8 cellular contexts compared by ENCODE assay signal in genomic region chr14:31420319-31421081, GRCh38. TPM values are rescaled to one million over a fixed set of nuclear protein-coding genes. Genes with fewer than 3 reads are reported as not detected.
A peak's percentile ranks its signal among the peaks of the same experiment; 100 is the strongest.
DNase-seq lines count a peak whose midpoint lies in the region; ATAC-seq, FAIRE-seq and TF ChIP-seq lines count a peak whose summit lies in the region.

Gene HEATR5A, minus strand, starts transcription at chr14:31420550. Its CDS starts 17,575 bp downstream, at chr14:31402975.

- H4K8ac ChIP-seq in H1 (ENCODE audit: extremely low read depth, insufficient read depth, low read length) (peak within 1 kb of the TSS; percentile 91), mesenchymal stem cell (ENCODE audit: low read length) (peak within 1 kb of the TSS; percentile 98)

- H2BK12ac ChIP-seq in H1 (ENCODE audit: low read depth, low read length) (0 out of 2 replicates have a peak within 1 kb of the TSS, but pooled peaks have one; percentile 60), mesenchymal stem cell (ENCODE audit: low read length in 2 of 2) (peak within 1 kb of the TSS in 1 of 2 experiments; percentile 86)

- H3K9ac ChIP-seq in H1 (replicated peaks in 1 of 4; ENCODE audit: extremely low read depth in 1 of 4, low read depth in 3 of 4, low read length in 3 of 4): peak within 1 kb of the TSS; percentile 58 to 86 (median 70)
- peak within 1 kb of the TSS; percentile 100 for H3K9ac ChIP-seq in mesenchymal stem cell (ENCODE audit: low read length)

- no peak within 1 kb of the TSS for H2BK120ac ChIP-seq in H1 (replicated peaks; ENCODE audit: low read depth, low read length)
- no peak within 1 kb of the TSS for H2BK120ac ChIP-seq in mesenchymal stem cell (ENCODE audit: low read depth, low read length)

- H3K9me3 ChIP-seq in H1 (ENCODE audit: insufficient read depth in 2 of 2, low read depth in 1 of 2, low read length in 1 of 2) (no peaks in the 10 kb centered on the region), mesenchymal stem cell (ENCODE audit: control insufficient read depth, low read length) (no peaks in the 10 kb centered on the region)

- H3K79me1 ChIP-seq in H1 (ENCODE audit: low read depth, low read length) (no peaks in the 10 kb centered on the region), mesenchymal stem cell (replicated peaks; ENCODE audit: low read length, poor library complexity, severe bottlenecking) (peaks cover 7% of the 10 kb centered on the region)

- POLR2A ChIA-PET in H1 (lab: Charles Lee; ENCODE audit: partially characterized antibody): interaction anchor here (0.7 to 2.0 kb wide), 11 partner anchors 9 to 1053 kb away, joined by 3 to 8 read pairs (median 4); partner anchors contain the start of genes ARHGAP5 and DTD2

- no peak for TF ChIP-seq RAD21 in H1 (IDR thresholded peaks at IDR 0.05 in 1 of 2, conservative IDR thresholded peaks at IDR 0.05 in 1 of 2; ENCODE audit: low read depth in 2 of 2, low read length in 2 of 2)

- H2BK5ac ChIP-seq in H1 (ENCODE audit: low read depth, low read length) (peak within 1 kb of the TSS; percentile 68), mesenchymal stem cell (ENCODE audit: low read depth, low read length, poor library complexity, severe bottlenecking) (no peak within 1 kb of the TSS)

- H3K14ac ChIP-seq in H1 (ENCODE audit: insufficient read length) (no peak within 1 kb of the TSS), mesenchymal stem cell (ENCODE audit: low read length in 2 of 2) (peak within 1 kb of the TSS in 1 of 2 experiments; percentile 97)

- H4K91ac ChIP-seq in H1 (replicated peaks; ENCODE audit: insufficient read length, low read length): no peak within 1 kb of the TSS
- peak within 1 kb of the TSS; percentile 1 for H4K91ac ChIP-seq in mesenchymal stem cell (ENCODE audit: low read length)

- peak; percentile 95 to 98 for TF ChIP-seq POLR2A in H1 (IDR thresholded peaks at IDR 0.05; ENCODE audit: control extremely low read depth in 1 of 2, low read depth in 2 of 2, low read length in 2 of 2)

- H4K5ac ChIP-seq in H1 (ENCODE audit: insufficient read length, low read depth, low read length): peak within 1 kb of the TSS; percentile 55

- H3K4me2 ChIP-seq in H1 (ENCODE audit: insufficient read depth in 1 of 2, low read depth in 2 of 2, low read length in 2 of 2) (peak within 1 kb of the TSS; percentile 58 to 67), mesenchymal stem cell (ENCODE audit: low read length, poor library complexity, severe bottlenecking) (peak within 1 kb of the TSS; percentile 87)

- H3K23ac ChIP-seq in H1 (ENCODE audit: insufficient read length) (no peak within 1 kb of the TSS), mesenchymal stem cell (ENCODE audit: low read length in 2 of 2) (peak within 1 kb of the TSS in 1 of 2 experiments; percentile 100)

- no peak within 1 kb of the TSS for H2BK15ac ChIP-seq in H1 (ENCODE audit: low read length)
- peak within 1 kb of the TSS; percentile 70 for H2BK15ac ChIP-seq in mesenchymal stem cell (ENCODE audit: low read depth, poor library complexity, severe bottlenecking)

- no peak for TF ChIP-seq EP300 in H1 (IDR thresholded peaks at IDR 0.05; ENCODE audit: borderline replicate concordance in 1 of 2, low read depth in 2 of 2, low read length in 2 of 2)

- CTCF ChIA-PET in H1 (lab: Charles Lee; ENCODE audit: partially characterized antibody): interaction anchor here (0.8 to 3.1 kb wide), 2 partner anchors 14 to 29 kb away, joined by 3 to 14 read pairs; no protein-coding TSS in a partner anchor

- no peak within 1 kb of the TSS for H3K56ac ChIP-seq in H1 (replicated peaks; ENCODE audit: insufficient read length, low read depth, low read length)

- H3K4me1 ChIP-seq in H1 (replicated peaks in 1 of 4; ENCODE audit: control insufficient read depth in 3 of 4, insufficient read depth in 4 of 4, low read length in 3 of 4): no peaks in the 10 kb centered on the region
- no peaks in the 10 kb centered on the region for H3K4me1 ChIP-seq in mesenchymal stem cell (ENCODE audit: control insufficient read depth, insufficient read depth, low read depth, low read length)

- in situ Hi-C loops in Caki2 (cut with HindIII; ENCODE audit: low pct_unique_long_range_greater_than_20kb, low sequenced_read_pairs): no loop called here

- H3K36me3 ChIP-seq in H1 (ENCODE audit: control insufficient read depth in 2 of 4, insufficient read depth in 4 of 4, low read length in 3 of 4) (no peaks in the 10 kb centered on the region), mesenchymal stem cell (ENCODE audit: control insufficient read depth in 1 of 2, insufficient read depth in 2 of 2, low read depth in 1 of 2, low read length in 2 of 2) (no peaks in the 10 kb centered on the region)

- DNase-seq in Caki2 (ENCODE audit: low read depth): peak; percentile 86
- peak; percentile 94 for DNase-seq in HT1080 (ENCODE audit: low read depth)
- peak; percentile 95 to 97 for DNase-seq in NOMO-1 (lab: John Stamatoyannopoulos, UW; ENCODE audit: unreplicated experiment in 2 of 2)
- peak; percentile 76 to 86 for DNase-seq in activated CD8-positive, alpha-beta memory T cell treated with anti-CD3 and anti-CD28 coated beads for 4 hours (ENCODE audit: low read depth in 2 of 2)
- DNase-seq in H1 (ENCODE audit: low read depth in 1 of 2, low spot score in 2 of 2): peak; percentile 79 to 96
- DNase-seq in mesenchymal stem cell: peak; percentile 96
- DNase-seq in stimulated activated CD8-positive, alpha-beta memory T cell treated with anti-CD3 and anti-CD28 coated beads, Interleukin-12 subunit alpha, Interleukin-12 subunit beta, amount 100 ng/mL, for 24 hours (ENCODE audit: extremely low read depth): peak; percentile 80

- H3K4me3 ChIP-seq in H1 (ENCODE audit: extremely low read depth in 1 of 4, insufficient read depth in 2 of 4, low read depth in 3 of 4, low read length in 4 of 4) (peak within 1 kb of the TSS; percentile 87 to 93 (median 88)), mesenchymal stem cell (ENCODE audit: insufficient read depth in 1 of 2, low read depth in 1 of 2, low read length in 2 of 2) (peak within 1 kb of the TSS; percentile 97 to 100)

- H3K18ac ChIP-seq in H1 (ENCODE audit: extremely low read depth, low read length) (peak within 1 kb of the TSS; percentile 71; the same call in 1 of the 2 replicates), mesenchymal stem cell (ENCODE audit: low read depth in 1 of 2, low read length in 2 of 2) (peak within 1 kb of the TSS; percentile 83 to 97)

- peak in 1 of 3 experiments; percentile 16; a peak in 1 of 4 replicates for TF ChIP-seq CTCF in H1 (IDR thresholded peaks at IDR 0.05; ENCODE audit: control extremely low read depth in 1 of 3, insufficient read depth in 1 of 3, low read depth in 1 of 3, low read length in 3 of 3)

- peak within 1 kb of the TSS; percentile 87 for H2AFZ ChIP-seq in H1 (ENCODE audit: low read length)
- peak within 1 kb of the TSS; percentile 96 for H2AFZ ChIP-seq in mesenchymal stem cell (ENCODE audit: low read depth, low read length)

- ATAC-seq in GM21367 (IDR thresholded peaks at IDR 0.05; ENCODE audit: unreplicated experiment): peak; percentile 97

- 5% methylated on average over 53 of the region's 56 CpGs; no CpG with 5 or more reads in 1 of the 2 experiments for WGBS in H1 (ENCODE audit: extremely low coverage in 1 of 2, insufficient coverage in 1 of 2, insufficient read length in 1 of 2, insufficient replicate concordance in 2 of 2, low coverage in 1 of 2, low lambda C conversion rate in 2 of 2, missing lambda C conversion rate in 1 of 2), 2 experiments
- WGBS in mesenchymal stem cell: 4% methylated on average over 56 of the region's 56 CpGs

- no peak within 1 kb of the TSS for H2BK20ac ChIP-seq in H1 (ENCODE audit: low read length)

- H3K4ac ChIP-seq in H1 (replicated peaks; ENCODE audit: insufficient read length, low read depth, low read length) (no peak within 1 kb of the TSS), mesenchymal stem cell (ENCODE audit: low read depth in 1 of 2, low read length in 2 of 2) (peak within 1 kb of the TSS in 1 of 2 experiments; percentile 98)

- H3K79me2 ChIP-seq in H1 (ENCODE audit: control insufficient read depth in 1 of 2, insufficient read depth in 2 of 2, low read length in 2 of 2): peaks cover 0 to 18% of the 10 kb centered on the region in 2 experiments; a peak in 2 of 4 replicates

- H3K27ac ChIP-seq in H1 (ENCODE audit: low read depth, low read length) (peak within 1 kb of the TSS; percentile 20; the same call in 1 of the 2 replicates), mesenchymal stem cell (ENCODE audit: low read length, poor library complexity, severe bottlenecking) (peak within 1 kb of the TSS; percentile 78)

- H4K20me1 ChIP-seq in H1 (replicated peaks in 1 of 2; ENCODE audit: control insufficient read depth in 1 of 2, insufficient read depth in 2 of 2, low read length in 2 of 2): no peaks in the 10 kb centered on the region

- H2AK5ac ChIP-seq in H1 (ENCODE audit: low read depth, low read length) (no peak within 1 kb of the TSS), mesenchymal stem cell (ENCODE audit: low read length, severe bottlenecking) (peak within 1 kb of the TSS; percentile 35)

- no peaks in the 10 kb centered on the region; the same call in 1 of the 2 replicates for H3K23me2 ChIP-seq in H1 (ENCODE audit: low read depth, low read length)

- FAIRE-seq in H1 (lab: Jason Lieb, UNC): no peak

- H3K27me3 ChIP-seq in H1 (replicated peaks in 1 of 4; ENCODE audit: control insufficient read depth in 3 of 4, extremely low read depth in 1 of 4, insufficient read depth in 3 of 4, low read length in 3 of 4) (no peaks in the 10 kb centered on the region), mesenchymal stem cell (ENCODE audit: control insufficient read depth in 1 of 2, insufficient read depth in 1 of 2, low read length in 2 of 2) (no peaks in the 10 kb centered on the region)

TF ChIP-seq in H1, 55 proteins besides CTCF, POLR2A, EP300 and RAD21 (continues in another document):
- TF ChIP-seq YY1 (IDR thresholded peaks at IDR 0.05; ENCODE audit: low read depth, low read length): peak; percentile 65; the same call in 1 of the 2 replicates
- TF ChIP-seq PHF8 (conservative IDR thresholded peaks at IDR 0.05; ENCODE audit: low read depth, low read length): peak; percentile 97
- TF ChIP-seq CEBPB (IDR thresholded peaks at IDR 0.05; ENCODE audit: low read depth, low read length): no peak

RNA-seq across cellular contexts. Expression of gene HEATR5A, which starts in this region (rescaled TPM):
- 8.9 and 39.6 TPM in 2 replicates for total RNA-seq in Caki2 (2014; rRNA removed; shearing (Covaris generic); ENCODE audit: low replicate concordance)
- 9.9 and 13.2 TPM in 2 replicates for total RNA-seq in HT1080 (2014; rRNA removed; shearing (Covaris generic))
- polyA plus RNA-seq in HT1080 (2015; cell fraction: cytosol; rRNA removed): 10.8 TPM in 2 replicates
- 26.3 and 31.6 TPM in 2 replicates for polyA plus RNA-seq in HT1080 (2015; cell fraction: nucleus; rRNA removed)
- 36.2 and 37.8 TPM in 2 replicates for total RNA-seq in H1 (2021; fragmentation: NEBNext Ultra II Directional; extraction: Animal tissue kit (Norgen Biotek cat#: 25700))
- 6.7 and 9.0 TPM in 2 replicates for polyA plus RNA-seq in H1 (2011; rRNA removed)
- polyA plus RNA-seq in H1 (2011; cell fraction: cytosol; rRNA removed): 11.2 TPM
- polyA plus RNA-seq in H1 (2011; cell fraction: nucleus; rRNA removed): 7.4 TPM
- 13.8 to 25.0 TPM (median 15.4 TPM) in 4 replicates for polyA plus RNA-seq in H1 (2012, experiment 1 of 2)
- 24.2 TPM for polyA plus RNA-seq in H1 (2012, experiment 2 of 2)
- polyA plus RNA-seq in H1 (2013, experiment 1 of 2): 20.3 TPM
- polyA plus RNA-seq in H1 (2013, experiment 2 of 2): 17.4 TPM
- 39.1 and 50.2 TPM in 2 replicates for polyA minus RNA-seq in H1 (2011; rRNA and poly(A)+ RNA removed)
- 14.5 TPM for polyA minus RNA-seq in H1 (2011; cell fraction: cytosol; rRNA and poly(A)+ RNA removed)
- 29.0 TPM for polyA minus RNA-seq in H1 (2011; cell fraction: nucleus; rRNA and poly(A)+ RNA removed)
- polyA plus RNA-seq in mesenchymal stem cell (2013, experiment 1 of 2): 19.5 TPM
- polyA plus RNA-seq in mesenchymal stem cell (2013, experiment 2 of 2): 18.7 TPM

Comparison
In these comparisons a context has a peak if more than half of its experiments do, and no peak if none do; other contexts are left out.
1. Peak in every context shown above with its lines: DNase-seq, ATAC-seq, H3K4me3 ChIP-seq and H3K27ac ChIP-seq.